In genomic region chr1:167928457-167928852, GRCh38 we compare ENCODE assay signal across 1 cellular context.
TF ChIP-seq lines count a peak whose summit lies in the region.

No MANE protein-coding gene starts in this region.

TF ChIP-seq in K562, 482 proteins besides CTCF, POLR2A, EP300 and RAD21 (continued from another document and continues in another):
- TF ChIP-seq ZBTB2 (IDR thresholded peaks at IDR 0.05) (no peak), ZNF316 (IDR thresholded peaks at IDR 0.05) (peak; percentile 97), BRF1 (IDR thresholded peaks at IDR 0.05; ENCODE audit: borderline replicate concordance, extremely low read depth, insufficient read length) (no peak), CHD2 (IDR thresholded peaks at IDR 0.05; ENCODE audit: low read depth, low read length) (no peak), ZNF408 (CRISPR knock-in tag; IDR thresholded peaks at IDR 0.05; ENCODE audit: low read depth) (no peak), ZNF318 (IDR thresholded peaks at IDR 0.05; ENCODE audit: borderline replicate concordance in 1 of 2, low read depth in 1 of 2) (no peak), GATAD2B (IDR thresholded peaks at IDR 0.05; ENCODE audit: borderline replicate concordance) (peak; percentile 87; the same call in 1 of the 2 replicates), HDAC8 (tag; IDR thresholded peaks at IDR 0.05) (no peak), KDM4B (IDR thresholded peaks at IDR 0.05; ENCODE audit: borderline replicate concordance in 2 of 2, low read depth in 1 of 2) (no peak), NKRF (IDR thresholded peaks at IDR 0.05; ENCODE audit: borderline replicate concordance) (no peak), ZKSCAN3 (CRISPR knock-in tag; IDR thresholded peaks at IDR 0.05) (no peak), PML (IDR thresholded peaks at IDR 0.05; ENCODE audit: low read length) (no peak), ZBTB43 (CRISPR knock-in tag; IDR thresholded peaks at IDR 0.05) (no peak), NRF1 (conservative IDR thresholded peaks at IDR 0.05 in 1 of 2, IDR thresholded peaks at IDR 0.05 in 1 of 2) (no peak), ZBTB26 (CRISPR knock-in tag; IDR thresholded peaks at IDR 0.05) (no peak), ELF1 (tag; IDR thresholded peaks at IDR 0.05) (no peak), PTRF (tag; IDR thresholded peaks at IDR 0.05) (no peak), FOXJ2 (tag; IDR thresholded peaks at IDR 0.05) (0 out of 2 replicates have a peak, but pooled peaks have one; percentile 43), BACH1 (tag; IDR thresholded peaks at IDR 0.05) (peak; percentile 58; the same call in 1 of the 2 replicates), SMARCC2 (IDR thresholded peaks at IDR 0.05; ENCODE audit: low read depth) (0 out of 2 replicates have a peak, but pooled peaks have one; percentile 13), NELFE (IDR thresholded peaks at IDR 0.05; ENCODE audit: insufficient read depth, insufficient read length) (no peak), NFIC (IDR thresholded peaks at IDR 0.05) (no peak), EGR1 (conservative IDR thresholded peaks at IDR 0.05) (no peak), ZNF174 (CRISPR knock-in tag; IDR thresholded peaks at IDR 0.05) (no peak), COPS2 (conservative IDR thresholded peaks at IDR 0.05) (no peak), NR3C1 (CRISPR knock-in tag; IDR thresholded peaks at IDR 0.05) (no peak), TCF3 (CRISPR knock-in tag; IDR thresholded peaks at IDR 0.05) (no peak), ZFPM2 (CRISPR knock-in tag; IDR thresholded peaks at IDR 0.05) (no peak), DACH1 (IDR thresholded peaks at IDR 0.05; ENCODE audit: partially characterized antibody) (no peak), ATF2 (CRISPR knock-in tag; IDR thresholded peaks at IDR 0.05) (no peak), NR2C1 (IDR thresholded peaks at IDR 0.05) (no peak), NR2C1 (tag; IDR thresholded peaks at IDR 0.05) (no peak), SMARCE1 (IDR thresholded peaks at IDR 0.05) (0 out of 2 replicates have a peak, but pooled peaks have one; percentile 2), PKNOX1 (IDR thresholded peaks at IDR 0.05) (peak; percentile 72), ZNF699 (CRISPR knock-in tag; IDR thresholded peaks at IDR 0.05; ENCODE audit: insufficient replicate concordance) (no peak), ATF3 (IDR thresholded peaks at IDR 0.05) (0 out of 2 replicates have a peak, but pooled peaks have one; percentile 23), ATF3 (CRISPR knock-in tag; conservative IDR thresholded peaks at IDR 0.05) (no peak), U2AF1 (optimal IDR thresholded peaks at IDR 0.05; ENCODE audit: low read depth, low read length) (no peak), TCFL5 (CRISPR knock-in tag; conservative IDR thresholded peaks at IDR 0.05) (no peak), POLR2H (tag; IDR thresholded peaks at IDR 0.05; ENCODE audit: low read depth) (peak; percentile 55; the same call in 1 of the 2 replicates), EWSR1 (IDR thresholded peaks at IDR 0.05; ENCODE audit: borderline replicate concordance, low read depth, partially characterized antibody) (no peak), TEAD2 (tag; IDR thresholded peaks at IDR 0.05) (no peak), POLR2AphosphoS2 (IDR thresholded peaks at IDR 0.05; ENCODE audit: low read length) (no peak), ETV5 (CRISPR knock-in tag; IDR thresholded peaks at IDR 0.05; ENCODE audit: low read depth) (no peak), EHMT2 (IDR thresholded peaks at IDR 0.05) (no peak), ARID1B (IDR thresholded peaks at IDR 0.05) (no peak), POLR2B (IDR thresholded peaks at IDR 0.05; ENCODE audit: low read depth, partially characterized antibody) (no peak), CBFB (CRISPR knock-in tag; IDR thresholded peaks at IDR 0.05) (no peak), ILF3 (IDR thresholded peaks at IDR 0.05; ENCODE audit: borderline replicate concordance) (0 out of 2 replicates have a peak, but pooled peaks have one; percentile 5), FUS (optimal IDR thresholded peaks at IDR 0.05; ENCODE audit: low read depth, low read length) (no peak), MCM7 (IDR thresholded peaks at IDR 0.05) (no peak), MEIS2 (IDR thresholded peaks at IDR 0.05; ENCODE audit: partially characterized antibody) (peak; percentile 75), PCBP1 (IDR thresholded peaks at IDR 0.05; ENCODE audit: low read depth, low read length, poor library complexity, severe bottlenecking) (no peak), ZNF124 (CRISPR knock-in tag; IDR thresholded peaks at IDR 0.05) (no peak), SOX6 (IDR thresholded peaks at IDR 0.05) (peak; percentile 68), SMAD2 (IDR thresholded peaks at IDR 0.05; ENCODE audit: low read depth, low read length) (no peak), PTTG1 (tag; IDR thresholded peaks at IDR 0.05; ENCODE audit: low read depth) (no peak), HSF4 (CRISPR knock-in tag; IDR thresholded peaks at IDR 0.05; ENCODE audit: borderline replicate concordance) (no peak)
